ENCODE assay signal across 19 cellular contexts in genomic region chr12:132620893-132621656, GRCh38. TPM values are rescaled to one million over a fixed set of nuclear protein-coding genes. Genes with fewer than 3 reads are reported as not detected.
DNase-seq lines count a peak whose midpoint lies in the region; ATAC-seq, FAIRE-seq and TF ChIP-seq lines count a peak whose summit lies in the region.
"Had no signal": no experiment of that assay in that cellular context is flagged by ENCODE, and none has a peak within 500 bp of the region (broad histone marks: within the 10 kb centered on the region; RNA-seq: fewer than 3 reads in every experiment).

No MANE protein-coding gene starts in this region.

- H2BK5ac ChIP-seq in neuronal stem cell (ENCODE audit: low read length) = no peak overlapping the region

- no peak overlapping the region for H3K4me3 ChIP-seq in neuronal stem cell (ENCODE audit: low read length in 2 of 2)
- H3K4me3 ChIP-seq: SK-N-MC had no signal

- H2BK12ac ChIP-seq in neuronal stem cell (ENCODE audit: low read length) = no peak overlapping the region

- no peak overlapping the region for H3K18ac ChIP-seq in neuronal stem cell (ENCODE audit: low read length)

- TF ChIP-seq POLR2A in GM12891 (IDR thresholded peaks at IDR 0.05; ENCODE audit: low read depth, low read length) = no peak

- no peak overlapping the region for H3K14ac ChIP-seq in neuronal stem cell (ENCODE audit: low read length)

- DNase-seq in COLO668 (lab: John Stamatoyannopoulos, UW; ENCODE audit: unreplicated experiment) (peak; percentile 23), GM12891 (ENCODE audit: insufficient read length, low spot score) (no peak), SHP77 treated with DMSO at 0.1 percent for 48 hours (lab: John Stamatoyannopoulos, UW) (peak; percentile 57), neuronal stem cell (ENCODE audit: low spot score) (no peak), NCI-H2171 treated with DMSO at 0.1 percent for 48 hours (lab: John Stamatoyannopoulos, UW) (no peak), NCI-H2029 (lab: John Stamatoyannopoulos, UW) (no peak)
- DNase-seq: HCEC 1CT; KG1; NCI-H1048; NCI-H146; NCI-H2107; NK-92 treated with Interleukin-12 subunit alpha and Interleukin-12 subunit beta, amount 100 ng/mL, for 24 hours; OCI-M1; T-helper 1 cell had no signal

- peaks cover 22 to 32% of the 10 kb centered on the region in 2 donors for H3K36me3 ChIP-seq in neuronal stem cell (replicated peaks in 1 of 2; ENCODE audit: control insufficient read depth in 2 of 2, insufficient read depth in 2 of 2, low read length in 2 of 2)

- peak overlapping the region; percentile 2 for H3K9ac ChIP-seq in neuronal stem cell (ENCODE audit: low read depth, low read length, poor library complexity)

- no peak overlapping the region for H3K27ac ChIP-seq in neuronal stem cell (replicated peaks; ENCODE audit: low read length)
- H3K27ac ChIP-seq: HL-60, SK-N-MC had no signal

- peaks cover 12 to 20% of the 10 kb centered on the region in 2 donors for H3K9me3 ChIP-seq in neuronal stem cell (replicated peaks in 1 of 2; ENCODE audit: control insufficient read depth in 2 of 2, insufficient read depth in 1 of 2, low read depth in 1 of 2, low read length in 2 of 2)

- no peaks in the 10 kb centered on the region for H3K79me1 ChIP-seq in neuronal stem cell (ENCODE audit: low read depth, low read length)

- no peak for ATAC-seq in HG03565 (IDR thresholded peaks at IDR 0.05; ENCODE audit: unreplicated experiment)

- H4K91ac ChIP-seq in neuronal stem cell (ENCODE audit: low read depth, low read length, poor library complexity) = no peak overlapping the region

- peak overlapping the region; percentile 52 for H3K23ac ChIP-seq in neuronal stem cell (ENCODE audit: low read depth, low read length, poor library complexity)

- H2BK15ac ChIP-seq in neuronal stem cell (ENCODE audit: low read length) = no peak overlapping the region

- H3K27me3 ChIP-seq in neuronal stem cell (ENCODE audit: control insufficient read depth in 3 of 3, insufficient read depth in 3 of 3, low read depth in 1 of 3, low read length in 3 of 3) = peaks cover 15 to 42% (median 36%) of the 10 kb centered on the region in 3 experiments

- peaks cover 5 to 6% of the 10 kb centered on the region in 2 donors for H3K4me1 ChIP-seq in neuronal stem cell (ENCODE audit: control insufficient read depth in 2 of 2, insufficient read depth in 1 of 2, low read depth in 1 of 2, low read length in 2 of 2)

- WGBS in neuronal stem cell (ENCODE audit: extremely low coverage in 2 of 2, insufficient read length in 2 of 2, insufficient replicate concordance in 1 of 2), 2 donors = no CpG with 5 or more reads among the region's 29 CpGs

- no peak overlapping the region for H4K8ac ChIP-seq in neuronal stem cell (ENCODE audit: low read depth, low read length)

- H2AFZ ChIP-seq in neuronal stem cell (ENCODE audit: low read length) = no peak overlapping the region

- H2AK5ac ChIP-seq in neuronal stem cell (ENCODE audit: low read depth, low read length) = no peak overlapping the region

- no peak overlapping the region for H2BK120ac ChIP-seq in neuronal stem cell (ENCODE audit: low read depth, low read length)

- FAIRE-seq in GM12891 (lab: Jason Lieb, UNC) = no peak

- no peak overlapping the region for H3K4ac ChIP-seq in neuronal stem cell (ENCODE audit: low read length)

- no peak overlapping the region for H3K4me2 ChIP-seq in neuronal stem cell (ENCODE audit: insufficient read depth, low read length, poor library complexity, severe bottlenecking)

TF ChIP-seq in GM12891, 5 proteins besides CTCF, POLR2A, EP300 and RAD21:
- TF ChIP-seq POLR2AphosphoS5 (IDR thresholded peaks at IDR 0.05; ENCODE audit: low read depth, low read length) (no peak), PAX5 (IDR thresholded peaks at IDR 0.05; ENCODE audit: insufficient read depth, low read length, severe bottlenecking) (no peak), TAF1 (IDR thresholded peaks at IDR 0.05; ENCODE audit: low read depth, low read length) (no peak), POU2F2 (IDR thresholded peaks at IDR 0.05; ENCODE audit: low read depth, low read length) (0 out of 2 replicates have a peak, but pooled peaks have one; percentile 26)

RNA-seq across cellular contexts. Expression of gene P2RX2, which starts 2.5 kb away (rescaled TPM):
- 0.08 TPM for polyA plus RNA-seq in GM12891 (2012; ENCODE audit: low read depth, missing spikeins)
- polyA plus RNA-seq in neuronal stem cell (2013, experiment 1 of 2) = 0.14 TPM
- polyA plus RNA-seq in neuronal stem cell (2013, experiment 2 of 2) = 0.11 TPM
- polyA plus RNA-seq: AG04450; CD8-positive, alpha-beta memory T cell had no signal

RNA-seq across cellular contexts. Expression of gene LRCOL1, which starts 10.7 kb away (rescaled TPM):
- 0.18 TPM for polyA plus RNA-seq in GM12891 (2012; ENCODE audit: low read depth, missing spikeins)
- 0.46 TPM for polyA plus RNA-seq in neuronal stem cell (2013, experiment 1 of 2)
- polyA plus RNA-seq in neuronal stem cell (2013, experiment 2 of 2) = 0.55 TPM
- polyA plus RNA-seq: CD8-positive, alpha-beta memory T cell had no signal

Comparison
In these comparisons a context has a peak if more than half of its experiments do, and no peak if none do; other contexts are left out.
1. DNase-seq: peak in COLO668 (single experiment) and SHP77 treated with DMSO at 0.1 percent for 48 hours (single experiment); none in GM12891 (single experiment), neuronal stem cell (single experiment), NCI-H2171 treated with DMSO at 0.1 percent for 48 hours (single experiment) and NCI-H2029 (single experiment).